12 cellular contexts compared by ENCODE assay signal in genomic region chr10:110845756-110846620, GRCh38. TPM values are rescaled to one million over a fixed set of nuclear protein-coding genes. Genes with fewer than 3 reads are reported as not detected.
A peak's percentile ranks its signal among the peaks of the same experiment; 100 is the strongest.
DNase-seq lines count a peak whose midpoint lies in the region; ATAC-seq and TF ChIP-seq lines count a peak whose summit lies in the region.
"Had no signal": no experiment of that assay in that cellular context is flagged by ENCODE, and none has a peak within 500 bp of the region (broad histone marks: within the 10 kb centered on the region; RNA-seq: fewer than 3 reads in every experiment).

No MANE protein-coding gene starts in this region.

- no peak overlapping the region for H3K4me3 Mint-ChIP-seq in activated naive CD4-positive, alpha-beta T cell treated with anti-CD3 and anti-CD28 coated beads for 36 hours

- no peak for TF ChIP-seq POLR2A in suprapubic skin (IDR thresholded peaks at IDR 0.05)

- no peaks in the 10 kb centered on the region for H3K9me3 Mint-ChIP-seq in activated naive CD4-positive, alpha-beta T cell treated with anti-CD3 and anti-CD28 coated beads for 36 hours

- no peak for TF ChIP-seq EP300 in suprapubic skin (IDR thresholded peaks at IDR 0.05)

- H3K36me3 ChIP-seq in suprapubic skin, result no peaks in the 10 kb centered on the region

- intact Hi-C loops in activated naive CD4-positive, alpha-beta T cell treated with anti-CD3 and anti-CD28 coated beads for 36 hours (cut with micrococcal nuclease), result no loop called here
- intact Hi-C loops in left colon (cut with DNase I, micrococcal nuclease), result no loop called here

- no peak for TF ChIP-seq CTCF in suprapubic skin (IDR thresholded peaks at IDR 0.05)

- H3K4me3 ChIP-seq in suprapubic skin, result no peak overlapping the region

- peak; percentile 75 for ATAC-seq in left colon
- no peak for ATAC-seq in GM19467 (IDR thresholded peaks at IDR 0.05; ENCODE audit: unreplicated experiment)

- peaks cover 61% of the 10 kb centered on the region for H3K4me1 ChIP-seq in suprapubic skin

- H3K9me3 ChIP-seq in suprapubic skin, result no peaks in the 10 kb centered on the region

- peaks cover 53% of the 10 kb centered on the region for H3K4me1 Mint-ChIP-seq in activated naive CD4-positive, alpha-beta T cell treated with anti-CD3 and anti-CD28 coated beads for 36 hours (ENCODE audit: low read depth)

- DNase-seq in activated naive CD4-positive, alpha-beta T cell treated with anti-CD3 and anti-CD28 coated beads for 36 hours, result peak; percentile 3
- DNase-seq in activated naive CD4-positive, alpha-beta T cell treated with anti-CD3 and anti-CD28 coated beads, Interleukin-2, amount 50 U/mL, for 16 hours, result no peak
- DNase-seq in NCI-H69 (lab: John Stamatoyannopoulos, UW) (peak; percentile 92), left colon (peak; percentile 75 to 93), suprapubic skin (ENCODE audit: low spot score in 2 of 2) (no peak), iPS-NIHi7 (ENCODE audit: extremely low spot score) (no peak)
- DNase-seq in stimulated activated CD4-positive, alpha-beta T cell treated with anti-CD3 and anti-CD28 coated beads, Interleukin-4, amount 100 ng/mL, for 1 hour, result no peak
- DNase-seq: effector CD8-positive, alpha-beta T cell; GOT3; stimulated activated CD4-positive, alpha-beta T cell treated with anti-CD3 and anti-CD28 coated beads, Interleukin-15, amount 100 ng/mL, for 24 hours; T-helper 2 cell had no signal

- peak overlapping the region; percentile 81 for H3K27ac ChIP-seq in suprapubic skin

- H3K27me3 ChIP-seq in suprapubic skin, result no peaks in the 10 kb centered on the region

- CTCF ChIA-PET in activated naive CD4-positive, alpha-beta T cell treated with anti-CD3 and anti-CD28 coated beads for 36 hours (lab: Charles Lee), result interaction anchor here (0.8 to 1.3 kb wide), 3 partner anchors 9 to 21 kb away, joined by 3 to 6 read pairs (median 4); no protein-coding TSS in a partner anchor

- no peak overlapping the region for H3K27ac Mint-ChIP-seq in activated naive CD4-positive, alpha-beta T cell treated with anti-CD3 and anti-CD28 coated beads for 36 hours

- no peaks in the 10 kb centered on the region for H3K27me3 Mint-ChIP-seq in activated naive CD4-positive, alpha-beta T cell treated with anti-CD3 and anti-CD28 coated beads for 36 hours (ENCODE audit: low read depth)

- no peaks in the 10 kb centered on the region for H3K36me3 Mint-ChIP-seq in activated naive CD4-positive, alpha-beta T cell treated with anti-CD3 and anti-CD28 coated beads for 36 hours (ENCODE audit: low read depth)

- 54% methylated on average over 3 of the region's 3 CpGs for WGBS in suprapubic skin

RNA-seq across cellular contexts. Expression of gene PDCD4, which starts 25.7 kb away (rescaled TPM):
- total RNA-seq in activated naive CD4-positive, alpha-beta T cell treated with anti-CD3 and anti-CD28 coated beads for 36 hours, result 100 to 1,000 TPM; 143 to 146 TPM
- total RNA-seq in left colon (100 to 1,000 TPM; 487 to 575 TPM), suprapubic skin (100 to 1,000 TPM; 243 to 594 (median 293) TPM)

Comparison
In these comparisons a context has a peak if more than half of its experiments do, and no peak if none do; other contexts are left out.
1. DNase-seq: peak in activated naive CD4-positive, alpha-beta T cell treated with anti-CD3 and anti-CD28 coated beads for 36 hours (single experiment), NCI-H69 (single experiment) and left colon (2 of 2); none in activated naive CD4-positive, alpha-beta T cell treated with anti-CD3 and anti-CD28 coated beads, Interleukin-2, amount 50 U/mL, for 16 hours (single experiment), suprapubic skin (0 of 2), stimulated activated CD4-positive, alpha-beta T cell treated with anti-CD3 and anti-CD28 coated beads, Interleukin-4, amount 100 ng/mL, for 1 hour (single experiment) and iPS-NIHi7 (single experiment).